ENCODE assay signal across 1 cellular context in the genomic region with DNA sequence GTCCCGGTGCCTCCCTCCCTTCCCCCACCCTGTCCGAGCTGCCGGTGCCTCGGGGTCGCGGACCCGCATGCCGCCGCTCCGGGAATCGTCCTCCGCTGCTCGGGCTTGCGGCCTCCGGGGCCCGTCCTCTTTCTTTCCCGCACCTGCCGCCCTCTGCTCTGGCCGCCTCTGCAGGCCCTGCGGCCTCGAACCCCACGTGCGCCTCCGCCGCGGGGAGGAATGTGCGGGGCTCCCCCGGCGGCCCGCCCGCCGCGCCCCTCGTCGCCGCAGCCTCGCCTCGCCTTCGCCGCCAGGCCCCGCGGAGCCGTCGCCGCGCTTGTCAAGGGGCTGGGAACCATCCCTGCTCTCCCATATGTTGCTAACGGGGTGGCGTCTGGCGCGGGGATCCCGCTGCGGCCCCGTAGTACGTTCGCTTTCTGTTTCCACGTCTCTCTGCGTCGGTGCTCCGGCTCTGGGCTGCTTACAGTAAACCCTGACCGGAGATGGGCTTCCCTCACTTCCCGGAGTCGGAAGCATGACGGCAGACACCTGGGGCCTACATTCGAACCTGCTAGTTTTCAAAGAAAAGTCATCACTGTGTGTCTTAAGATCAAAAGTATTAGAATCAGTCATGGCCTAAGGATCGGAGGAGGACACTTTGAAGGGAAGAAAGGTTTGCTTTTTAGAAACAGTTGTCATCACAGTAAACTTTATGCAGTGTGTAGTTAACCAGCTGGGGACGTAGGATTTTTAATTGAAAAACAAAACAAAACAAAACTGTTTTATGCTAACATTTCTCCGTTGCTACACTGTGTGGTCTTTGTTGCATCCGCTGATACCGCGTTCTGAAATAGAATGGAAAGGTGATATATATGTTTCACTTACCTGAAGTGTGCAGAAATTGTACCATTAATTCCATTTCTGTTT.
TF ChIP-seq lines count a peak whose summit lies in the region.

No MANE protein-coding gene starts in this region.

TF ChIP-seq in WTC11, 78 proteins besides CTCF, POLR2A, EP300 and RAD21 (continued from another document):
- TF ChIP-seq, protein P1, sequence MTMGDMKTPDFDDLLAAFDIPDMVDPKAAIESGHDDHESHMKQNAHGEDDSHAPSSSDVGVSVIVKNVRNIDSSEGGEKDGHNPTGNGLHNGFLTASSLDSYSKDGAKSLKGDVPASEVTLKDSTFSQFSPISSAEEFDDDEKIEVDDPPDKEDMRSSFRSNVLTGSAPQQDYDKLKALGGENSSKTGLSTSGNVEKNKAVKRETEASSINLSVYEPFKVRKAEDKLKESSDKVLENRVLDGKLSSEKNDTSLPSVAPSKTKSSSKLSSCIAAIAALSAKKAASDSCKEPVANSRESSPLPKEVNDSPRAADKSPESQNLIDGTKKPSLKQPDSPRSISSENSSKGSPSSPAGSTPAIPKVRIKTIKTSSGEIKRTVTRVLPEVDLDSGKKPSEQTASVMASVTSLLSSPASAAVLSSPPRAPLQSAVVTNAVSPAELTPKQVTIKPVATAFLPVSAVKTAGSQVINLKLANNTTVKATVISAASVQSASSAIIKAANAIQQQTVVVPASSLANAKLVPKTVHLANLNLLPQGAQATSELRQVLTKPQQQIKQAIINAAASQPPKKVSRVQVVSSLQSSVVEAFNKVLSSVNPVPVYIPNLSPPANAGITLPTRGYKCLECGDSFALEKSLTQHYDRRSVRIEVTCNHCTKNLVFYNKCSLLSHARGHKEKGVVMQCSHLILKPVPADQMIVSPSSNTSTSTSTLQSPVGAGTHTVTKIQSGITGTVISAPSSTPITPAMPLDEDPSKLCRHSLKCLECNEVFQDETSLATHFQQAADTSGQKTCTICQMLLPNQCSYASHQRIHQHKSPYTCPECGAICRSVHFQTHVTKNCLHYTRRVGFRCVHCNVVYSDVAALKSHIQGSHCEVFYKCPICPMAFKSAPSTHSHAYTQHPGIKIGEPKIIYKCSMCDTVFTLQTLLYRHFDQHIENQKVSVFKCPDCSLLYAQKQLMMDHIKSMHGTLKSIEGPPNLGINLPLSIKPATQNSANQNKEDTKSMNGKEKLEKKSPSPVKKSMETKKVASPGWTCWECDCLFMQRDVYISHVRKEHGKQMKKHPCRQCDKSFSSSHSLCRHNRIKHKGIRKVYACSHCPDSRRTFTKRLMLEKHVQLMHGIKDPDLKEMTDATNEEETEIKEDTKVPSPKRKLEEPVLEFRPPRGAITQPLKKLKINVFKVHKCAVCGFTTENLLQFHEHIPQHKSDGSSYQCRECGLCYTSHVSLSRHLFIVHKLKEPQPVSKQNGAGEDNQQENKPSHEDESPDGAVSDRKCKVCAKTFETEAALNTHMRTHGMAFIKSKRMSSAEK (CRISPR knock-in tag; IDR thresholded peaks at IDR 0.05; ENCODE audit: borderline replicate concordance), result no peak
- TF ChIP-seq PRRX2 (CRISPR knock-in tag; IDR thresholded peaks at IDR 0.05) (no peak), GTF2I (CRISPR knock-in tag; conservative IDR thresholded peaks at IDR 0.05) (no peak)
